ENCODE assay signal across 8 cellular contexts in the genomic region with DNA sequence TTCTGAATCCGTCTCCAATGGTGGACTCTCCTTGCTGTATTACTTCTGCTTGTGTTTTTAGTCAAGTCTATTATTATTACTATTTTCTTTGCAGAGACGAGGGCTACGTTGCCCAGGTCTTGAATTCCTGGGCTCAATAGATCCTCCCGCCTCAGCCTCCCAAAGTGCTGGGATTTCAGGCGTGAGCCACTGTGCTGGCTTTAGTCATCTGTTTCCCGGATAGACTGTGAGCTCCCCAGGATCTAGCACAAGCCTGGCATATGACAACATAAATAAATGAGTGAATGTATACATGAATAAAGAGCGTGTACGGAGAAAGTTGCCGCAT. TPM values are rescaled to one million over a fixed set of nuclear protein-coding genes. Genes with fewer than 3 reads are reported as not detected.
DNase-seq lines count a peak whose midpoint lies in the region; ATAC-seq and TF ChIP-seq lines count a peak whose summit lies in the region.

No MANE protein-coding gene starts in this region.

- no peak overlapping the region for H2BK5ac ChIP-seq in neuronal stem cell (ENCODE audit: low read length)

- no peak overlapping the region for H3K4ac ChIP-seq in neuronal stem cell (ENCODE audit: low read length)

- no peak overlapping the region for H4K91ac ChIP-seq in neuronal stem cell (ENCODE audit: low read depth, low read length, poor library complexity)

- H3K36me3 Mint-ChIP-seq in effector memory CD8-positive, alpha-beta T cell (ENCODE audit: insufficient read depth), result peaks cover 10% of the 10 kb centered on the region

- peak overlapping the region; percentile 95 for H2AFZ ChIP-seq in KMS-11 (ENCODE audit: low read depth)
- peak overlapping the region; percentile 90 for H2AFZ ChIP-seq in neuronal stem cell (ENCODE audit: low read length)

- peaks cover 37% of the 10 kb centered on the region for H3K79me2 ChIP-seq in KMS-11 (ENCODE audit: insufficient read depth, low read depth)

- H3K36me3 ChIP-seq in KMS-11 (ENCODE audit: insufficient read depth) (no peaks in the 10 kb centered on the region), neuronal stem cell (replicated peaks in 1 of 2; ENCODE audit: control insufficient read depth in 2 of 2, insufficient read depth in 2 of 2, low read length in 2 of 2) (peaks cover 0 to 13% of the 10 kb centered on the region in 2 donors)

- H3K23ac ChIP-seq in neuronal stem cell (ENCODE audit: low read depth, low read length, poor library complexity), result no peak overlapping the region

- ATAC-seq in GM19023 (IDR thresholded peaks at IDR 0.05; ENCODE audit: unreplicated experiment), result peak; percentile 26
- ATAC-seq in effector memory CD8-positive, alpha-beta T cell (replicated peaks), result no peak

- no peaks in the 10 kb centered on the region for H3K9me3 Mint-ChIP-seq in effector memory CD8-positive, alpha-beta T cell

- peak overlapping the region; percentile 99 to 100 for H3K4me3 Mint-ChIP-seq in effector memory CD8-positive, alpha-beta T cell

- H3K79me1 ChIP-seq in neuronal stem cell (ENCODE audit: low read depth, low read length), result peaks cover 3% of the 10 kb centered on the region

- H3K4me1 Mint-ChIP-seq in effector memory CD8-positive, alpha-beta T cell (ENCODE audit: low read depth in 2 of 2), result peaks cover 19 to 27% of the 10 kb centered on the region in 2 donors

- H3K4me1 ChIP-seq in KMS-11 (ENCODE audit: low read depth, poor library complexity, severe bottlenecking) (peaks cover 22% of the 10 kb centered on the region), neuronal stem cell (ENCODE audit: control insufficient read depth in 2 of 2, insufficient read depth in 1 of 2, low read depth in 1 of 2, low read length in 2 of 2) (peaks cover 2 to 7% of the 10 kb centered on the region in 2 donors)

- H3K27me3 ChIP-seq in KMS-11 (ENCODE audit: insufficient read depth, low read depth) (no peaks in the 10 kb centered on the region), neuronal stem cell (ENCODE audit: control insufficient read depth in 3 of 3, insufficient read depth in 3 of 3, low read depth in 1 of 3, low read length in 3 of 3) (no peaks in the 10 kb centered on the region)

- no peak overlapping the region for H3K4me3 ChIP-seq in KMS-11 (IDR thresholded peaks at IDR 0.05; ENCODE audit: insufficient read depth, low read depth, low read length)
- peak overlapping the region; percentile 68 to 73 for H3K4me3 ChIP-seq in neuronal stem cell (ENCODE audit: low read length in 2 of 2)

- H4K8ac ChIP-seq in neuronal stem cell (ENCODE audit: low read depth, low read length), result no peak overlapping the region

- H3K27ac Mint-ChIP-seq in effector memory CD8-positive, alpha-beta T cell, result peak overlapping the region; percentile 97 to 98

- H3K18ac ChIP-seq in neuronal stem cell (ENCODE audit: low read length), result no peak overlapping the region

- H2BK12ac ChIP-seq in neuronal stem cell (ENCODE audit: low read length), result no peak overlapping the region

- no peak overlapping the region for H2BK15ac ChIP-seq in neuronal stem cell (ENCODE audit: low read length)

- no peak overlapping the region for H3K14ac ChIP-seq in neuronal stem cell (ENCODE audit: low read length)

- no peak overlapping the region for H2AK5ac ChIP-seq in neuronal stem cell (ENCODE audit: low read depth, low read length)

- H3K4me2 ChIP-seq in KMS-11 (peak overlapping the region; percentile 91), neuronal stem cell (ENCODE audit: insufficient read depth, low read length, poor library complexity, severe bottlenecking) (peak overlapping the region; percentile 75)

- H4K20me1 ChIP-seq in KMS-11 (ENCODE audit: insufficient read depth), result no peaks in the 10 kb centered on the region

- H3K9ac ChIP-seq in KMS-11 (peak overlapping the region; percentile 60; the same call in 1 of the 2 replicates), neuronal stem cell (ENCODE audit: low read depth, low read length, poor library complexity) (no peak overlapping the region)

- WGBS in neuronal stem cell (ENCODE audit: extremely low coverage in 2 of 2, insufficient read length in 2 of 2, insufficient replicate concordance in 1 of 2), 2 donors, result no CpG with 5 or more reads among the region's 9 CpGs

- H3K9me3 ChIP-seq in neuronal stem cell (replicated peaks in 1 of 2; ENCODE audit: control insufficient read depth in 2 of 2, insufficient read depth in 1 of 2, low read depth in 1 of 2, low read length in 2 of 2), result no peaks in the 10 kb centered on the region

- H3K27ac ChIP-seq in KMS-11 (peak overlapping the region; percentile 18; the same call in 1 of the 2 replicates), neuronal stem cell (replicated peaks; ENCODE audit: low read length) (no peak overlapping the region)

- TF ChIP-seq CTCF in KMS-11 (conservative IDR thresholded peaks at IDR 0.05; ENCODE audit: low read depth, low read length), result no peak

- DNase-seq in effector memory CD8-positive, alpha-beta T cell, result no peak
- DNase-seq in neuronal stem cell (ENCODE audit: low spot score) (no peak), NCI-H2107 (lab: John Stamatoyannopoulos, UW) (no peak), germinal center (ENCODE audit: low spot score) (no peak)
- no peak for DNase-seq in stimulated activated CD4-positive, alpha-beta T cell treated with anti-CD3 and anti-CD28 coated beads, Interleukin-4, amount 100 ng/mL, for 4 hours
- no peak for DNase-seq in stimulated activated CD4-positive, alpha-beta T cell treated with anti-CD3 and anti-CD28 coated beads, Interleukin-4, amount 100 ng/mL, for 24 hours

- no peak overlapping the region for H2BK120ac ChIP-seq in neuronal stem cell (ENCODE audit: low read depth, low read length)

- H3K27me3 Mint-ChIP-seq in effector memory CD8-positive, alpha-beta T cell, result no peaks in the 10 kb centered on the region

RNA-seq across cellular contexts. Expression of a gene that starts 0.4 kb away (rescaled TPM):
- 35.7 TPM for polyA plus RNA-seq in neuronal stem cell (2013, experiment 1 of 2)
- 36.8 TPM for polyA plus RNA-seq in neuronal stem cell (2013, experiment 2 of 2)

RNA-seq across cellular contexts. Expression of a gene that starts 19.8 kb away (rescaled TPM):
- polyA plus RNA-seq in neuronal stem cell (2013, experiment 1 of 2), result 59.6 TPM
- polyA plus RNA-seq in neuronal stem cell (2013, experiment 2 of 2), result 63.4 TPM
